ENCODE assay signal across 24 cellular contexts in the genomic region with DNA sequence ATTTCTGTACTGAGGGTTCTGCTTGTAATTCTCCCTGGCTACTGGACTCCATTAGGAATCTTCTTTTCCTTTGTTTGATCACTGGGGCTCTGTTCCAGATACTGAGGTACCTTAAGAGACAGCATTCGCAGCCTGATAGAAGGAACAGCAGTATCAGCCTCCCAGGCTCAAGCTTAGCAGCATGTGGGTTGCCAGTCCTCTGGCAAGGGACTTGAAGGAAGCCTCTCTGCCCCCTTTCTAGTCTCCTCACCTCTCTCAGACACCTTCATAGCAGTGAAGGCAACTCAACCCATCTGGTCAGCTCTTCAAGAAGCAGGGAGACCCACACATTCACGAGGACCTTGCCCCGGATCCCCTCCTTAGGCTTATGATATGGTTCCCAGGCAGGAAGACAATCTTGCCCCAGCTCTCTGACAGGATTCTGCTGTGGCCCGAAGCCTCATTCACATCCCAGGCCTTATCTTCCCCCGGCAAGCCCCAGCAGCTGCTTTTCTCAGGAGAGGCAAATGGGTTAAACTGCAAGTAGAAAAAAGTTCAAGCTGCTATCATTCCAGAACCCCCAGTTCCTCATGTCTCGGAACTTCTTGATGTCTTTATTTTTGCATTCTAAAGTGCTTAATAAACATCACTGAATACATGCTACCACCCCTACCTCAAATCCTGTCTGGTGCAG.
DNase-seq lines count a peak whose midpoint lies in the region; ATAC-seq, FAIRE-seq and TF ChIP-seq lines count a peak whose summit lies in the region.
"Had no signal": no experiment of that assay in that cellular context is flagged by ENCODE, and none has a peak within 500 bp of the region (broad histone marks: within the 10 kb centered on the region; RNA-seq: fewer than 3 reads in every experiment).

No MANE protein-coding gene starts in this region.

- H3K4me1 ChIP-seq in CD8-positive, alpha-beta T cell (ENCODE audit: insufficient read depth, low read length), result no peaks in the 10 kb centered on the region
- H3K4me1 ChIP-seq in HepG2 (ENCODE audit: insufficient read depth, low read length) (no peaks in the 10 kb centered on the region), sigmoid colon (no peaks in the 10 kb centered on the region)
- H3K4me1 ChIP-seq: neural progenitor cell, prostate gland had no signal

- intact Hi-C loops in CD8-positive, alpha-beta T cell (cut with DNase I, micrococcal nuclease), result loop anchor here in 1 of 2 experiments (5.0 kb wide), 1 partner anchor 907 kb away; no protein-coding TSS in a partner anchor
- intact Hi-C loops in HepG2 (cut with micrococcal nuclease; ENCODE audit: unreplicated experiment), result no loop called here
- intact Hi-C loops in sigmoid colon (cut with DNase I), result no loop called here

- peaks cover 8% of the 10 kb centered on the region for H3K27me3 Mint-ChIP-seq in CD8-positive, alpha-beta T cell (ENCODE audit: low read depth)
- H3K27me3 Mint-ChIP-seq in T-helper 17 cell, result no peaks in the 10 kb centered on the region
- H3K27me3 Mint-ChIP-seq: type B pancreatic cell had no signal

- no peak overlapping the region for H3K4me3 ChIP-seq in CD8-positive, alpha-beta T cell (ENCODE audit: low read depth, low read length)
- H3K4me3 ChIP-seq in GM12865 (ENCODE audit: low read depth, low read length), result no peak overlapping the region
- no peak overlapping the region for H3K4me3 ChIP-seq in HepG2 (replicated peaks in 1 of 3; ENCODE audit: insufficient read depth in 1 of 3, low read depth in 2 of 3, low read length in 3 of 3)
- no peak overlapping the region for H3K4me3 ChIP-seq in sigmoid colon
- H3K4me3 ChIP-seq: coronary artery, neural progenitor cell, prostate gland, SJCRH30 had no signal

- no peak for TF ChIP-seq CTCF in CD8-positive, alpha-beta T cell (IDR thresholded peaks at IDR 0.05)
- TF ChIP-seq CTCF in GM12865 (IDR thresholded peaks at IDR 0.05; ENCODE audit: insufficient read depth, low read depth, low read length, missing control alignments) (no peak), HepG2 (CRISPR knock-in tag; IDR thresholded peaks at IDR 0.05) (no peak), sigmoid colon (IDR thresholded peaks at IDR 0.05) (no peak)

- no peak overlapping the region for H3K27ac ChIP-seq in CD8-positive, alpha-beta T cell (ENCODE audit: low read depth, low read length)
- H3K27ac ChIP-seq in HepG2 (ENCODE audit: extremely low read length, insufficient read depth, low read length) (no peak overlapping the region), sigmoid colon (no peak overlapping the region)
- H3K27ac ChIP-seq: brain microvascular endothelial cell, coronary artery, HL-60, neural progenitor cell, prostate gland, SJCRH30 had no signal

- no peak for FAIRE-seq in HepG2 (lab: Jason Lieb, UNC)

- no peak overlapping the region for H3K4me3 Mint-ChIP-seq in CD8-positive, alpha-beta T cell
- H3K4me3 Mint-ChIP-seq in T-helper 17 cell, result no peak overlapping the region
- H3K4me3 Mint-ChIP-seq: neural progenitor cell; stimulated activated naive CD8-positive, alpha-beta T cell treated with anti-CD3 and anti-CD28 coated beads, Interleukin-15, amount 100 ng/mL, for 72 hours; type B pancreatic cell had no signal

- WGBS in HepG2 (ENCODE audit: low lambda C conversion rate), result 88% methylated on average over 6 of the region's 6 CpGs
- WGBS in sigmoid colon, 2 donors, result 80 to 84% methylated on average over 6 of the region's 6 CpGs

- no peaks in the 10 kb centered on the region for H3K27me3 ChIP-seq in CD8-positive, alpha-beta T cell (ENCODE audit: insufficient read depth, low read length)
- H3K27me3 ChIP-seq in HepG2 (ENCODE audit: control insufficient read depth in 1 of 2, insufficient read depth in 2 of 2, low read length in 2 of 2) (no peaks in the 10 kb centered on the region), sigmoid colon (no peaks in the 10 kb centered on the region)
- H3K27me3 ChIP-seq: brain microvascular endothelial cell, neural progenitor cell, SJCRH30 had no signal

- CTCF ChIA-PET in CD8-positive, alpha-beta T cell (lab: Charles Lee), result no interaction called here
- CTCF ChIA-PET in HepG2 (lab: Yijun Ruan, JAX; ENCODE audit: low intra/inter-chr PET ratio, low total read pairs), result no interaction called here

- in situ Hi-C loops in HepG2 (cut with HindIII; ENCODE audit: extremely low pct_ligation_motif_present, low pct_unique_long_range_greater_than_20kb), result loop anchor here (5.0 kb wide), 1 partner anchor 53 kb away; no protein-coding TSS in a partner anchor

- no peak overlapping the region for H2AFZ ChIP-seq in HepG2 (ENCODE audit: low read length)
- H2AFZ ChIP-seq: neural progenitor cell had no signal

- no peak for TF ChIP-seq RAD21 in HepG2 (CRISPR knock-in tag; IDR thresholded peaks at IDR 0.05)

- no peak overlapping the region for H3K4me2 ChIP-seq in HepG2 (ENCODE audit: low read depth, low read length)
- H3K4me2 ChIP-seq: neural progenitor cell had no signal

- H4K20me1 ChIP-seq in HepG2 (ENCODE audit: insufficient read depth, low read length), result no peaks in the 10 kb centered on the region

- BruUV-seq in HepG2 (replicated peaks; lab: Mats Ljungman, UMichigan), result no TSS peak

- H3K79me2 ChIP-seq in HepG2 (ENCODE audit: insufficient read depth, low read length), result no peaks in the 10 kb centered on the region

- H3K36me3 ChIP-seq in CD8-positive, alpha-beta T cell (ENCODE audit: insufficient read depth, low read length), result no peaks in the 10 kb centered on the region
- H3K36me3 ChIP-seq in HepG2 (replicated peaks in 1 of 2; ENCODE audit: control insufficient read depth in 1 of 2, insufficient read depth in 2 of 2, low read length in 2 of 2) (no peaks in the 10 kb centered on the region), sigmoid colon (no peaks in the 10 kb centered on the region)
- H3K36me3 ChIP-seq: brain microvascular endothelial cell, neural progenitor cell, prostate gland, SJCRH30 had no signal

- no peaks in the 10 kb centered on the region for H3K9me3 Mint-ChIP-seq in CD8-positive, alpha-beta T cell

- peaks cover 12% of the 10 kb centered on the region for H3K4me1 Mint-ChIP-seq in CD8-positive, alpha-beta T cell (ENCODE audit: low read depth)
- H3K4me1 Mint-ChIP-seq in T-helper 17 cell, result peaks cover 12% of the 10 kb centered on the region

- TF ChIP-seq POLR2A in HepG2 (IDR thresholded peaks at IDR 0.05; ENCODE audit: insufficient read depth in 1 of 2, low read depth in 2 of 2, low read length in 2 of 2) (no peak), sigmoid colon (IDR thresholded peaks at IDR 0.05) (no peak)

- no peak for TF ChIP-seq EP300 in HepG2 (IDR thresholded peaks at IDR 0.05; ENCODE audit: low read depth in 2 of 2, low read length in 2 of 2)
- TF ChIP-seq EP300 in HepG2 (CRISPR knock-in tag; IDR thresholded peaks at IDR 0.05; ENCODE audit: borderline replicate concordance), result no peak
- no peak for TF ChIP-seq EP300 in sigmoid colon (IDR thresholded peaks at IDR 0.05)

- H3K27ac Mint-ChIP-seq in CD8-positive, alpha-beta T cell, result peak overlapping the region; percentile 16
- peak overlapping the region; percentile 49 for H3K27ac Mint-ChIP-seq in T-helper 17 cell
- H3K27ac Mint-ChIP-seq: neural progenitor cell; stimulated activated naive CD8-positive, alpha-beta T cell treated with anti-CD3 and anti-CD28 coated beads, Interleukin-15, amount 100 ng/mL, for 72 hours; type B pancreatic cell had no signal

- no peak for ATAC-seq in CD8-positive, alpha-beta T cell
- ATAC-seq in T-helper 17 cell (no peak), HepG2 (peak; percentile 41)
- ATAC-seq: activated CD4-positive, CD25-positive, alpha-beta regulatory T cell treated with anti-CD3 and anti-CD28 coated beads, Interleukin-2, amount 50 U/mL, for 24 hours; left colon; Panc1; stimulated activated naive CD8-positive, alpha-beta T cell treated with anti-CD3 and anti-CD28 coated beads, Interleukin-15, amount 100 ng/mL, for 72 hours had no signal

- no peak overlapping the region for H3K9ac ChIP-seq in HepG2 (ENCODE audit: insufficient read depth, low read depth, low read length)
- H3K9ac ChIP-seq: neural progenitor cell had no signal

- DNase-seq in CD8-positive, alpha-beta T cell, result no peak
- DNase-seq in GM12865 (ENCODE audit: low read depth) (peak; percentile 4), T-helper 17 cell (no peak), HepG2 (ENCODE audit: low spot score) (no peak), sigmoid colon (no peak), cerebellum (ENCODE audit: low spot score) (no peak), NCI-H1417 treated with DMSO at 0.1 percent for 48 hours (lab: John Stamatoyannopoulos, UW) (no peak)
- DNase-seq: brain microvascular endothelial cell; EL; GOT3; left colon; midbrain; NCI-H187; stimulated activated CD4-positive, alpha-beta T cell treated with anti-CD3 and anti-CD28 coated beads, Interleukin-1b, Interleukin-23, amount 100 ng/mL, for 48 hours; stimulated activated naive CD8-positive, alpha-beta T cell treated with anti-CD3 and anti-CD28 coated beads, Interleukin-15, amount 100 ng/mL, for 72 hours; T-helper 9 cell had no signal

- H3K36me3 Mint-ChIP-seq in CD8-positive, alpha-beta T cell, result no peaks in the 10 kb centered on the region
- H3K36me3 Mint-ChIP-seq in T-helper 17 cell (ENCODE audit: low read depth), result no peaks in the 10 kb centered on the region
- H3K36me3 Mint-ChIP-seq: neural progenitor cell had no signal

- POLR2A ChIA-PET in CD8-positive, alpha-beta T cell (lab: Charles Lee), result interaction anchor here (0.7 to 1.9 kb wide), 3 partner anchors 10 to 215 kb away, joined by 3 to 4 read pairs (median 3); no protein-coding TSS in a partner anchor
- POLR2A ChIA-PET in HepG2 (lab: Yijun Ruan, JAX), result interaction anchor here (1.2 kb wide), 1 partner anchor 39 kb away, joined by 3 read pairs; no protein-coding TSS in a partner anchor

- H3K9me3 ChIP-seq in CD8-positive, alpha-beta T cell (ENCODE audit: low read length), result no peaks in the 10 kb centered on the region
- H3K9me3 ChIP-seq in T-helper 17 cell (ENCODE audit: control insufficient read depth, low read length, poor library complexity, severe bottlenecking) (no peaks in the 10 kb centered on the region), HepG2 (ENCODE audit: low read length) (no peaks in the 10 kb centered on the region), sigmoid colon (no peaks in the 10 kb centered on the region)
- H3K9me3 ChIP-seq: prostate gland, SJCRH30 had no signal

TF ChIP-seq in HepG2, 621 proteins besides CTCF, POLR2A, EP300 and RAD21 (continues in another document):
- TF ChIP-seq EHMT2 (IDR thresholded peaks at IDR 0.05; ENCODE audit: borderline replicate concordance, low read depth, low read length) (no peak), ZNF773 (CRISPR knock-in tag; IDR thresholded peaks at IDR 0.05; ENCODE audit: borderline replicate concordance) (no peak), ZNF451 (CRISPR knock-in tag; IDR thresholded peaks at IDR 0.05) (no peak)
- TF ChIP-seq, protein P1, sequence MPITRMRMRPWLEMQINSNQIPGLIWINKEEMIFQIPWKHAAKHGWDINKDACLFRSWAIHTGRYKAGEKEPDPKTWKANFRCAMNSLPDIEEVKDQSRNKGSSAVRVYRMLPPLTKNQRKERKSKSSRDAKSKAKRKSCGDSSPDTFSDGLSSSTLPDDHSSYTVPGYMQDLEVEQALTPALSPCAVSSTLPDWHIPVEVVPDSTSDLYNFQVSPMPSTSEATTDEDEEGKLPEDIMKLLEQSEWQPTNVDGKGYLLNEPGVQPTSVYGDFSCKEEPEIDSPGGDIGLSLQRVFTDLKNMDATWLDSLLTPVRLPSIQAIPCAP (CRISPR knock-in tag; IDR thresholded peaks at IDR 0.05; ENCODE audit: low read depth), result no peak
